In genomic region chr6:74161380-74161779, GRCh38 we compare ENCODE assay signal across 28 cellular contexts.
"Had no signal": no experiment of that assay in that cellular context is flagged by ENCODE, and none has a peak within 500 bp of the region (broad histone marks: within the 10 kb centered on the region; RNA-seq: fewer than 3 reads in every experiment).

No MANE protein-coding gene starts in this region.

- H3K36me3 ChIP-seq: esophagus muscularis mucosa, heart left ventricle had no signal

- H3K4me3 ChIP-seq: body of pancreas, esophagus muscularis mucosa, heart left ventricle had no signal

- DNase-seq: activated CD4-positive, alpha-beta memory T cell treated with anti-CD3 and anti-CD28 coated beads for 36 hours; activated CD4-positive, alpha-beta T cell treated with anti-CD3 and anti-CD28 coated beads for 36 hours; activated CD4-positive, alpha-beta T cell treated with anti-CD3 and anti-CD28 coated beads, Interleukin-2, amount 10 ng/mL, durations not matched to agents 24 days and 14 days; activated CD4-positive, CD25-positive, alpha-beta regulatory T cell; activated CD4-positive, CD25-positive, alpha-beta regulatory T cell treated with anti-CD3 and anti-CD28 coated beads, Interleukin-2, amount 50 U/mL, for 72 hours; activated CD8-positive, alpha-beta memory T cell treated with anti-CD3 and anti-CD28 coated beads, Interleukin-2, amount 10 ng/mL, durations not matched to agents 7 days and 5 days; activated CD8-positive, alpha-beta memory T cell treated with anti-CD3 and anti-CD28 coated beads, Interleukin-2, amount 50 U/mL, for 4 hours; activated CD8-positive, alpha-beta T cell treated with anti-CD3 and anti-CD28 coated beads, Interleukin-2, amount 10 ng/mL, durations not matched to agents 7 days and 5 days; activated gamma-delta T cell; activated naive CD4-positive, alpha-beta T cell; activated naive CD4-positive, alpha-beta T cell treated with anti-CD3 and anti-CD28 coated beads, Interleukin-2, amount 10 ng/mL, durations not matched to agents 7 days and 5 days; activated naive CD8-positive, alpha-beta T cell treated with anti-CD3 and anti-CD28 coated beads, Interleukin-2, amount 10 ng/mL, durations not matched to agents 7 days and 5 days; activated T-cell treated with anti-CD3 and anti-CD28 coated beads, Interleukin-2, amount 50 U/mL, for 1 hour; activated T-cell treated with anti-CD3 and anti-CD28 coated beads, Interleukin-2, amount 50 U/mL, for 48 hours; amniotic stem cell; aorta; body of pancreas; caudate nucleus; cortex of kidney; dermis blood vessel endothelial cell; effector CD4-positive, alpha-beta T cell; effector memory CD8-positive, alpha-beta T cell; foreskin fibroblast; glutamatergic neuron; heart left ventricle; T-helper 2 cell had no signal

- H3K4me1 ChIP-seq: body of pancreas, esophagus muscularis mucosa, heart left ventricle had no signal

- H3K27me3 ChIP-seq: body of pancreas, esophagus muscularis mucosa, heart left ventricle had no signal

- H3K9me3 ChIP-seq: body of pancreas, esophagus muscularis mucosa had no signal

- H3K27ac ChIP-seq: body of pancreas, esophagus muscularis mucosa, heart left ventricle had no signal

- ATAC-seq: activated CD4-positive, alpha-beta T cell treated with anti-CD3 and anti-CD28 coated beads for 36 hours; activated CD8-positive, alpha-beta memory T cell treated with anti-CD3 and anti-CD28 coated beads, Interleukin-2, amount 10 ng/mL, durations not matched to agents 7 days and 5 days; activated CD8-positive, alpha-beta T cell treated with anti-CD3 and anti-CD28 coated beads, Interleukin-2, amount 10 ng/mL, durations not matched to agents 7 days and 5 days; activated naive CD4-positive, alpha-beta T cell treated with anti-CD3 and anti-CD28 coated beads, Interleukin-2, amount 50 U/mL, for 72 hours; body of pancreas; effector memory CD8-positive, alpha-beta T cell; heart left ventricle had no signal
